In the genomic region with DNA sequence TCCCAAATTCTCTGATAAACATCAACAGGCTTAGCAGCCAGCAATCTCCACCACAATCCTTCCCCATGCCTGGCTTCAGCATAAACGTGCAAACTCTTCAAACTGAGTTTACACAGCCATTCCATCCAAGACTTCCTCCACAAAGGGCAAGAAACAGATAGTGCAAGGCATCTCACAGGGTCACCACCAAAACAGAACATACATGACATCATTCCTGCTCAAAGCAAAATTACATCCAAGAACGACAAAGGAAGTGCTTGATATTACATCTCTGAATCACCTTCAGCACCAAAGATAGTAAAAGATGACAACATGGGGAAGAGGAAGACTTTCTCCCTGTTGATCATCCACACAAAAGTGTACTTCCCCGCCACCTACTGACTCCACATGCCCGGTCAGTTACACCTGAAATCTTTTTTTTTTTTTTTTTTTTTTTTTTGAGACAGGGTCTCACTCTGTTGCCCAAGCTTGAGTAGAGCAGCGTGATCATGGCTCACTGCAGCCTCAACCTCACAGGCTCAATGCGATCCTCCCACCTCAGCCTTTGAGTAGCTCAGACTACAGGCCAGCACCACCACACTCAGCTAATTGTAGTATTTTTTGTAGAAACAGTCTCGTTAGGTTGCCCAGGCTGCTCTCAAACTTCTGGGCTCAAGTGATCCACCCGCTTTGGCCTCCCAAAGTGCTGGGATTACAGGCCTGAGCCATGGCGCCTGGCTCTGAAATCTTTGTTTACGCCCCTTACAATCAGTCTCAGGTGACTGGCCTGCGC, we compare ENCODE assay signal across 15 cellular contexts.
DNase-seq lines count a peak whose midpoint lies in the region; ATAC-seq and TF ChIP-seq lines count a peak whose summit lies in the region.
"Had no signal": no experiment of that assay in that cellular context is flagged by ENCODE, and none has a peak within 500 bp of the region (broad histone marks: within the 10 kb centered on the region; RNA-seq: fewer than 3 reads in every experiment).

No MANE protein-coding gene starts in this region.

- no peaks in the 10 kb centered on the region for H3K27me3 Mint-ChIP-seq in endodermal cell (ENCODE audit: insufficient read depth)
- H3K27me3 Mint-ChIP-seq: stimulated activated naive CD8-positive, alpha-beta T cell treated with anti-CD3 and anti-CD28 coated beads, Interleukin-15, amount 100 ng/mL, for 72 hours had no signal

- H3K4me2 ChIP-seq in Karpas-422 (ENCODE audit: low read depth, low read length, poor library complexity, severe bottlenecking) = no peak overlapping the region
- H3K4me2 ChIP-seq: KMS-11 had no signal

- intact Hi-C loops in right lobe of liver (cut with DNase I) (no loop called here), testis (cut with DNase I; ENCODE audit: low total_unique reads) (no loop called here)

- no peaks in the 10 kb centered on the region for H3K9me3 ChIP-seq in Karpas-422 (ENCODE audit: low read length)
- no peaks in the 10 kb centered on the region for H3K9me3 ChIP-seq in endodermal cell (ENCODE audit: control insufficient read depth, low read length)
- H3K9me3 ChIP-seq in right lobe of liver = no peaks in the 10 kb centered on the region
- H3K9me3 ChIP-seq in testis = no peaks in the 10 kb centered on the region
- H3K9me3 ChIP-seq: vagina had no signal

- 93% methylated on average over 5 to 11 of the region's 11 CpGs for WGBS in endodermal cell (ENCODE audit: insufficient coverage in 1 of 2, insufficient read length in 1 of 2), 2 experiments
- 72% methylated on average over 10 of the region's 11 CpGs for WGBS in right lobe of liver (ENCODE audit: insufficient coverage, low coverage, low lambda C conversion rate, missing lambda C conversion rate)
- 81 to 82% methylated on average over 11 of the region's 11 CpGs for WGBS in testis, 2 donors

- no peaks in the 10 kb centered on the region for H3K36me3 ChIP-seq in Karpas-422 (ENCODE audit: insufficient read depth, low read length)
- no peaks in the 10 kb centered on the region for H3K36me3 ChIP-seq in endodermal cell (ENCODE audit: control insufficient read depth, insufficient read depth, low read length)
- H3K36me3 ChIP-seq in right lobe of liver = no peaks in the 10 kb centered on the region
- no peaks in the 10 kb centered on the region for H3K36me3 ChIP-seq in testis (ENCODE audit: low read depth, missing control alignments)
- H3K36me3 ChIP-seq: vagina had no signal

- peaks cover 27% of the 10 kb centered on the region for H3K4me1 Mint-ChIP-seq in endodermal cell
- H3K4me1 Mint-ChIP-seq: stimulated activated naive CD8-positive, alpha-beta T cell treated with anti-CD3 and anti-CD28 coated beads, Interleukin-15, amount 100 ng/mL, for 72 hours had no signal

- ATAC-seq in right lobe of liver = peak in 1 of 4 donors; percentile 10
- ATAC-seq in GM18873 (IDR thresholded peaks at IDR 0.05; ENCODE audit: low FRiP score, unreplicated experiment) = no peak
- no peak for ATAC-seq in HG02759 (IDR thresholded peaks at IDR 0.05; ENCODE audit: unreplicated experiment)
- ATAC-seq: activated CD4-positive, CD25-positive, alpha-beta regulatory T cell treated with anti-CD3 and anti-CD28 coated beads, Interleukin-2, amount 50 U/mL, for 24 hours; stimulated activated naive CD8-positive, alpha-beta T cell treated with anti-CD3 and anti-CD28 coated beads, Interleukin-15, amount 100 ng/mL, for 72 hours had no signal

- H3K4me3 Mint-ChIP-seq in endodermal cell = no peak overlapping the region
- H3K4me3 Mint-ChIP-seq: stimulated activated naive CD8-positive, alpha-beta T cell treated with anti-CD3 and anti-CD28 coated beads, Interleukin-15, amount 100 ng/mL, for 72 hours had no signal

- DNase-seq in EL (peak; percentile 49), Karpas-422 (peak; percentile 37), endodermal cell (peak; percentile 39), right lobe of liver (no peak), NCI-H345 treated with DMSO at 0.1 percent for 48 hours (lab: John Stamatoyannopoulos, UW; ENCODE audit: unreplicated experiment) (no peak), testis (no peak)
- DNase-seq: DMS153; H7; NCI-H82; stimulated activated naive CD8-positive, alpha-beta T cell treated with anti-CD3 and anti-CD28 coated beads, Interleukin-15, amount 100 ng/mL, for 72 hours had no signal

- peaks cover 8% of the 10 kb centered on the region for H3K9me3 Mint-ChIP-seq in endodermal cell
- H3K9me3 Mint-ChIP-seq: stimulated activated naive CD8-positive, alpha-beta T cell treated with anti-CD3 and anti-CD28 coated beads, Interleukin-15, amount 100 ng/mL, for 72 hours had no signal

- no peak overlapping the region for H3K4me3 ChIP-seq in Karpas-422 (ENCODE audit: low read length)
- no peak overlapping the region for H3K4me3 ChIP-seq in endodermal cell (ENCODE audit: low read length)
- no peak overlapping the region for H3K4me3 ChIP-seq in right lobe of liver
- H3K4me3 ChIP-seq in testis = no peak overlapping the region
- H3K4me3 ChIP-seq: vagina had no signal

- no peak overlapping the region for H3K27ac ChIP-seq in Karpas-422 (ENCODE audit: low read length)
- H3K27ac ChIP-seq in endodermal cell (ENCODE audit: low read depth, low read length) = no peak overlapping the region
- H3K27ac ChIP-seq in right lobe of liver = peak overlapping the region in 2 of 3 donors; percentile 4 to 24
- H3K27ac ChIP-seq in testis = no peak overlapping the region
- H3K27ac ChIP-seq: KMS-11, vagina had no signal

- H3K36me3 Mint-ChIP-seq in endodermal cell (ENCODE audit: low read depth) = peaks cover 12% of the 10 kb centered on the region

- no peaks in the 10 kb centered on the region for H4K20me1 ChIP-seq in Karpas-422 (ENCODE audit: insufficient read depth, low read depth, low read length)

- H3K4me1 ChIP-seq in Karpas-422 (ENCODE audit: low read length) (no peaks in the 10 kb centered on the region), endodermal cell (ENCODE audit: control insufficient read depth, insufficient read depth, low read length) (no peaks in the 10 kb centered on the region), right lobe of liver (peaks cover 0 to 8% (median 3%) of the 10 kb centered on the region in 4 donors), testis (no peaks in the 10 kb centered on the region)

- H3K9me2 ChIP-seq in Karpas-422 (replicated peaks; ENCODE audit: insufficient read depth, low read length) = no peaks in the 10 kb centered on the region

- no peak overlapping the region for H2AFZ ChIP-seq in Karpas-422 (ENCODE audit: low read length)

- no peaks in the 10 kb centered on the region for H3K79me2 ChIP-seq in Karpas-422 (ENCODE audit: low read length)

- TF ChIP-seq CTCF in endodermal cell (conservative IDR thresholded peaks at IDR 0.05) (no peak), right lobe of liver (IDR thresholded peaks at IDR 0.05) (no peak), testis (IDR thresholded peaks at IDR 0.05) (no peak)

- H3K27me3 ChIP-seq in Karpas-422 (ENCODE audit: low read length) (no peaks in the 10 kb centered on the region), endodermal cell (ENCODE audit: control insufficient read depth, insufficient read depth, low read length, poor library complexity, severe bottlenecking) (no peaks in the 10 kb centered on the region), right lobe of liver (no peaks in the 10 kb centered on the region), testis (no peaks in the 10 kb centered on the region)
- H3K27me3 ChIP-seq: vagina had no signal

- TF ChIP-seq POLR2A in right lobe of liver (IDR thresholded peaks at IDR 0.05) = no peak
- TF ChIP-seq POLR2A in testis (IDR thresholded peaks at IDR 0.05) = no peak

- no peak overlapping the region for H3K9ac ChIP-seq in Karpas-422 (ENCODE audit: low read length)
- no peak overlapping the region for H3K9ac ChIP-seq in endodermal cell (ENCODE audit: extremely low read depth, low read length, poor library complexity, severe bottlenecking)
- H3K9ac ChIP-seq: KMS-11 had no signal

- peak overlapping the region; percentile 18 for H3K27ac Mint-ChIP-seq in endodermal cell
- H3K27ac Mint-ChIP-seq: stimulated activated naive CD8-positive, alpha-beta T cell treated with anti-CD3 and anti-CD28 coated beads, Interleukin-15, amount 100 ng/mL, for 72 hours had no signal

Comparison
In these comparisons a context has a peak if more than half of its experiments do, and no peak if none do; other contexts are left out.
1. DNase-seq: peak in EL (single experiment), Karpas-422 (single experiment) and endodermal cell (single experiment); none in right lobe of liver (0 of 3), NCI-H345 treated with DMSO at 0.1 percent for 48 hours (single experiment) and testis (single experiment).
2. H3K27ac ChIP-seq: peak in right lobe of liver (2 of 3); none in Karpas-422 (single experiment), endodermal cell (single experiment) and testis (0 of 2).